ENCODE assay signal across 8 cellular contexts in genomic region chr1:146282807-146283526, GRCh38. TPM values are rescaled to one million over a fixed set of nuclear protein-coding genes. Genes with fewer than 3 reads are reported as not detected.
DNase-seq lines count a peak whose midpoint lies in the region; ATAC-seq and TF ChIP-seq lines count a peak whose summit lies in the region.
"Not testable (repeated sequence)": the region's sequence is repeated elsewhere in the genome, so short reads cannot be mapped to it uniquely, and the experiment has no call there.

No MANE protein-coding gene starts in this region.

- H2AFZ ChIP-seq in DND-41 (ENCODE audit: low read depth, low read length) = not testable (repeated sequence)

- not testable (repeated sequence) for H3K27ac Mint-ChIP-seq in activated T-cell treated with anti-CD3 and anti-CD28 coated beads, Interleukin-2, amount 50 U/mL, for 72 hours; natural killer cell

- not testable (repeated sequence) for H3K4me3 ChIP-seq in DND-41 (ENCODE audit: low read depth in 1 of 2, low read length in 2 of 2)

- H3K27me3 ChIP-seq in DND-41 (ENCODE audit: insufficient read depth, low read length, poor library complexity) = not testable (repeated sequence)

- H3K36me3 ChIP-seq in DND-41 (ENCODE audit: insufficient read depth, low read length) = not testable (repeated sequence)

- DNase-seq in DND-41; activated T-cell treated with anti-CD3 and anti-CD28 coated beads, Interleukin-2, amount 50 U/mL, for 72 hours; natural killer cell: not testable (repeated sequence)

- ATAC-seq in DND-41 (ENCODE audit: insufficient read depth, low read depth) (peak; percentile 92), GM19035 (IDR thresholded peaks at IDR 0.05; ENCODE audit: unreplicated experiment) (peak; percentile 64), GM21390 (IDR thresholded peaks at IDR 0.05; ENCODE audit: unreplicated experiment) (peak; percentile 71), HG02623 (IDR thresholded peaks at IDR 0.05; ENCODE audit: unreplicated experiment) (peak; percentile 51), HG03064 (IDR thresholded peaks at IDR 0.05; ENCODE audit: low read depth, unreplicated experiment) (peak; percentile 81), HG03460 (IDR thresholded peaks at IDR 0.05; ENCODE audit: unreplicated experiment) (peak; percentile 65), natural killer cell (peak; percentile 47 to 60 (median 56))
- ATAC-seq in activated T-cell treated with anti-CD3 and anti-CD28 coated beads, Interleukin-2, amount 50 U/mL, for 72 hours (replicated peaks in 1 of 2) = peak; percentile 85 to 93

- H3K27me3 Mint-ChIP-seq in activated T-cell treated with anti-CD3 and anti-CD28 coated beads, Interleukin-2, amount 50 U/mL, for 72 hours (ENCODE audit: low read depth); natural killer cell (ENCODE audit: low read depth in 2 of 2): not testable (repeated sequence)

- intact Hi-C loops in natural killer cell (cut with micrococcal nuclease) = not testable (repeated sequence)

- not testable (repeated sequence) for H3K9me3 ChIP-seq in DND-41 (ENCODE audit: insufficient read depth, low read length, severe bottlenecking)

- H3K27ac ChIP-seq in DND-41 (ENCODE audit: low read length) = not testable (repeated sequence)

- not testable (repeated sequence) for H3K9ac ChIP-seq in DND-41 (ENCODE audit: low read depth, low read length)

- H3K4me1 ChIP-seq in DND-41 (ENCODE audit: insufficient read depth, low read length) = not testable (repeated sequence)

- H3K79me2 ChIP-seq in DND-41 (ENCODE audit: insufficient read depth, low read length) = not testable (repeated sequence)

- not testable (repeated sequence) for H3K36me3 Mint-ChIP-seq in activated T-cell treated with anti-CD3 and anti-CD28 coated beads, Interleukin-2, amount 50 U/mL, for 72 hours (ENCODE audit: insufficient read depth in 2 of 2); natural killer cell

- H3K4me3 Mint-ChIP-seq in activated T-cell treated with anti-CD3 and anti-CD28 coated beads, Interleukin-2, amount 50 U/mL, for 72 hours; natural killer cell: not testable (repeated sequence)

- not testable (repeated sequence) for H3K4me1 Mint-ChIP-seq in activated T-cell treated with anti-CD3 and anti-CD28 coated beads, Interleukin-2, amount 50 U/mL, for 72 hours (ENCODE audit: low read depth); natural killer cell

- H4K20me1 ChIP-seq in DND-41 (ENCODE audit: insufficient read depth, low read length) = not testable (repeated sequence)

- not testable (repeated sequence) for H3K4me2 ChIP-seq in DND-41 (ENCODE audit: insufficient read depth, low read length)

- H3K9me3 Mint-ChIP-seq in activated T-cell treated with anti-CD3 and anti-CD28 coated beads, Interleukin-2, amount 50 U/mL, for 72 hours; natural killer cell: not testable (repeated sequence)

- not testable (repeated sequence) for TF ChIP-seq CTCF in DND-41 (IDR thresholded peaks at IDR 0.05; ENCODE audit: borderline replicate concordance, extremely low read depth, low read length, poor library complexity, severe bottlenecking); natural killer cell (IDR thresholded peaks at IDR 0.05)

RNA-seq across cellular contexts. Expression of gene NOTCH2NLA, which starts 54.1 kb away (rescaled TPM):
- 10 to 100 TPM; 36.6 to 39.3 TPM for total RNA-seq in activated T-cell treated with anti-CD3 and anti-CD28 coated beads, Interleukin-2, amount 50 U/mL, for 72 hours
- total RNA-seq in natural killer cell = 10 to 100 TPM; 36.4 to 59.0 (median 41.0) TPM
